28 cellular contexts compared by ENCODE assay signal in genomic region chr2:160203007-160203406, GRCh38. TPM values are rescaled to one million over a fixed set of nuclear protein-coding genes. Genes with fewer than 3 reads are reported as not detected.
"Had no signal": no experiment of that assay in that cellular context is flagged by ENCODE, and none has a peak within 500 bp of the region (broad histone marks: within the 10 kb centered on the region; RNA-seq: fewer than 3 reads in every experiment).

No MANE protein-coding gene starts in this region.

- H3K27ac Mint-ChIP-seq: activated CD8-positive, alpha-beta T cell treated with anti-CD3 and anti-CD28 coated beads, Interleukin-2, amount 10 ng/mL, durations not matched to agents 7 days and 5 days; activated naive CD8-positive, alpha-beta T cell; T-helper 1 cell treated with Interleukin-12 subunit alpha and Interleukin-12 subunit beta and Interleukin-4 antibody, amounts not matched to agents 30 μg/mL and 1 μg/mL, for 36 hours; WTC11 had no signal

- H3K27me3 ChIP-seq: Peyer's patch had no signal

- H3K4me3 ChIP-seq: K562, Peyer's patch had no signal

- H3K9me3 Mint-ChIP-seq: T-helper 1 cell treated with Interleukin-12 subunit alpha and Interleukin-12 subunit beta and Interleukin-4 antibody, amounts not matched to agents 30 μg/mL and 1 μg/mL, for 36 hours had no signal

- H3K36me3 ChIP-seq: Peyer's patch had no signal

- H3K27me3 Mint-ChIP-seq: activated naive CD8-positive, alpha-beta T cell had no signal

- H3K9me3 ChIP-seq: Peyer's patch had no signal

- DNase-seq: activated CD4-positive, alpha-beta T cell treated with anti-CD3 and anti-CD28 coated beads for 48 hours; activated CD4-positive, alpha-beta T cell treated with anti-CD3 and anti-CD28 coated beads, Interleukin-2, amount 50 U/mL, for 4 hours; activated CD4-positive, CD25-positive, alpha-beta regulatory T cell treated with anti-CD3 and anti-CD28 coated beads, Interleukin-2, amount 50 U/mL, for 72 hours; activated CD8-positive, alpha-beta memory T cell treated with anti-CD3 and anti-CD28 coated beads, Interleukin-2, amount 50 U/mL, for 48 hours; activated CD8-positive, alpha-beta T cell treated with anti-CD3 and anti-CD28 coated beads, Interleukin-2, amount 10 ng/mL, durations not matched to agents 7 days and 5 days; activated naive CD4-positive, alpha-beta T cell treated with Interleukin-2 at 50 U/mL for 16 hours; activated T-cell treated with anti-CD3 and anti-CD28 coated beads, Interleukin-2, amount 50 U/mL, for 1 hour; amygdala; Kasumi-1; NCI-H1048; NCI-H146; NCI-H187 treated with DMSO at 0.1 percent for 48 hours; NCI-H2171; NCI-H2227 treated with DMSO at 0.1 percent for 48 hours; NCI-H446 treated with DMSO at 0.1 percent for 48 hours; NCI-H524 treated with DMSO at 0.1 percent for 48 hours; NCI-H82; NK-92 treated with Interleukin-12 subunit alpha and Interleukin-12 subunit beta, amount 100 ng/mL, for 24 hours; OCI-M1; Peyer's patch; SHP77 treated with DMSO at 0.1 percent for 48 hours had no signal

- H3K4me1 Mint-ChIP-seq: WTC11 had no signal

- H3K27ac ChIP-seq: Peyer's patch, RWPE1 had no signal

- H3K4me3 Mint-ChIP-seq: activated CD8-positive, alpha-beta T cell treated with anti-CD3 and anti-CD28 coated beads, Interleukin-2, amount 10 ng/mL, durations not matched to agents 7 days and 5 days; activated naive CD8-positive, alpha-beta T cell; brain; T-helper 1 cell treated with Interleukin-12 subunit alpha and Interleukin-12 subunit beta and Interleukin-4 antibody, amounts not matched to agents 30 μg/mL and 1 μg/mL, for 36 hours; WTC11 had no signal

RNA-seq across cellular contexts. Expression of gene ITGB6, which starts 2.9 kb away (rescaled TPM):
- total RNA-seq: activated CD8-positive, alpha-beta T cell treated with anti-CD3 and anti-CD28 coated beads, Interleukin-2, amount 10 ng/mL, durations not matched to agents 7 days and 5 days; SK-MEL-5; WTC11 had no signal
- polyA plus RNA-seq: K562 had no signal
